In the genomic region with DNA sequence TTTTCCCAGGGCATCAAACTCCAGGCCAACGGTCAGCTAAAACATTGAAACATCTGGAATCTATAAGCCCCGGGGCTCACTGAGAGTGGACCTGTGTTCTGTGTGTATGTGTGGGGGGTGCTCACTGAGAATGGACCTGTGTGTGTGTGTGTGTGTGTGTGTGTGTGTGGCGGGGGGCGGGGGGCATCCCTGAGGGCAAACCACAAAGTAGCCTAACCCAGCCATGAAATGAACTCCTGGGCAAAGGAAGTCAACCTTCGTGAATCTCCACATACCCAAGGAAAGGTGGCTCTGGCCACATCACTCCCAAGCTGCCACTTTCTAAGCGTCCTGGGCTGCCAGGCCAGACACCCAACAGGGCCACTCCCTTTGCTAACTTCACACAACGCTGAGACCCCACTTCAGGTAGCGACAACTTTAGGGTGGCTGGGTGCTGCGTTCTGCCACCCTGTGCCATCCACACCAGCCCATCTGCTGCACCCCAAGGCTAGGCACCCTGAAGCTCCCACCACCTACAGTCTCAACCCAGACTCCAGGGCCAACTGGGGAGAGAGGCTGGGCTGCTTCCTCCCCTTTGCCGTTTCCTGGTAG, we compare ENCODE assay signal across 8 cellular contexts. TPM values are rescaled to one million over a fixed set of nuclear protein-coding genes. Genes with fewer than 3 reads are reported as not detected.
DNase-seq lines count a peak whose midpoint lies in the region; ATAC-seq, FAIRE-seq and TF ChIP-seq lines count a peak whose summit lies in the region.

No MANE protein-coding gene starts in this region.

- no peak for DNase-seq in DND-41
- no peak for DNase-seq in RWPE2 (ENCODE audit: low spot score)
- DNase-seq in epithelial cell of proximal tubule (ENCODE audit: low read depth), result no peak
- DNase-seq in ecto neural progenitor cell (ENCODE audit: low spot score), result no peak
- DNase-seq in NCI-H1092 (lab: John Stamatoyannopoulos, UW), result no peak
- DNase-seq in RCC 7860 (ENCODE audit: low spot score), result no peak
- no peak for DNase-seq in activated CD4-positive, alpha-beta T cell treated with anti-CD3 and anti-CD28 coated beads for 4 hours

- no peak for TF ChIP-seq CTCF in DND-41 (IDR thresholded peaks at IDR 0.05; ENCODE audit: borderline replicate concordance, extremely low read depth, low read length, poor library complexity, severe bottlenecking)
- TF ChIP-seq CTCF in RWPE2 (IDR thresholded peaks at IDR 0.05; ENCODE audit: poor library complexity, severe bottlenecking), result no peak
- TF ChIP-seq CTCF in epithelial cell of proximal tubule (conservative IDR thresholded peaks at IDR 0.05; ENCODE audit: low read depth, low read length), result no peak
- TF ChIP-seq CTCF in parathyroid adenoma (IDR thresholded peaks at IDR 0.05), result no peak

- H3K9me3 ChIP-seq in DND-41 (ENCODE audit: insufficient read depth, low read length, severe bottlenecking), result no peaks in the 10 kb centered on the region
- H3K9me3 ChIP-seq in RWPE2 (ENCODE audit: severe bottlenecking), result no peaks in the 10 kb centered on the region
- H3K9me3 ChIP-seq in parathyroid adenoma (ENCODE audit: control insufficient read depth, low read length), result no peaks in the 10 kb centered on the region

- peaks cover 53% of the 10 kb centered on the region for H4K20me1 ChIP-seq in DND-41 (ENCODE audit: insufficient read depth, low read length)

- H3K4me3 ChIP-seq in DND-41 (ENCODE audit: low read depth in 1 of 2, low read length in 2 of 2), result peak overlapping the region; percentile 75 to 90; a peak in 3 of 4 replicates
- H3K4me3 ChIP-seq in RWPE2 (ENCODE audit: severe bottlenecking), result peak overlapping the region; percentile 62
- peak overlapping the region; percentile 71 for H3K4me3 ChIP-seq in epithelial cell of proximal tubule (ENCODE audit: low read depth, low read length)
- peak overlapping the region; percentile 85 for H3K4me3 ChIP-seq in parathyroid adenoma (ENCODE audit: low read depth, low read length)

- H3K79me2 ChIP-seq in DND-41 (ENCODE audit: insufficient read depth, low read length) (peaks cover 65% of the 10 kb centered on the region), parathyroid adenoma (peaks cover 18% of the 10 kb centered on the region)

- peak overlapping the region; percentile 72 for H3K27ac ChIP-seq in DND-41 (ENCODE audit: low read length)
- H3K27ac ChIP-seq in RWPE2 (ENCODE audit: poor library complexity, severe bottlenecking), result peak overlapping the region; percentile 90
- H3K27ac ChIP-seq in parathyroid adenoma, result peak overlapping the region; percentile 86

- H3K9ac ChIP-seq in DND-41 (ENCODE audit: low read depth, low read length) (peak overlapping the region; percentile 88), parathyroid adenoma (no peak overlapping the region)

- no peak for FAIRE-seq in RCC 7860 (lab: Jason Lieb, UNC)

- ATAC-seq in DND-41 (ENCODE audit: insufficient read depth, low read depth), result 0 out of 3 replicates have a peak, but pooled peaks have one; percentile 25
- no peak for ATAC-seq in RWPE2 (ENCODE audit: low read depth)

- H3K4me2 ChIP-seq in DND-41 (ENCODE audit: insufficient read depth, low read length) (peak overlapping the region; percentile 74), parathyroid adenoma (ENCODE audit: low read length) (peak overlapping the region; percentile 98)

- H3K36me3 ChIP-seq in DND-41 (ENCODE audit: insufficient read depth, low read length) (peaks cover 21% of the 10 kb centered on the region), RWPE2 (ENCODE audit: low read depth) (peaks cover 18% of the 10 kb centered on the region), parathyroid adenoma (ENCODE audit: control insufficient read depth, insufficient read depth, low read length) (no peaks in the 10 kb centered on the region)

- H2AFZ ChIP-seq in DND-41 (ENCODE audit: low read depth, low read length), result no peak overlapping the region
- no peak overlapping the region for H2AFZ ChIP-seq in parathyroid adenoma

- H3K4me1 ChIP-seq in DND-41 (ENCODE audit: insufficient read depth, low read length), result peaks cover 47% of the 10 kb centered on the region
- peaks cover 14% of the 10 kb centered on the region for H3K4me1 ChIP-seq in RWPE2 (ENCODE audit: insufficient read depth, poor library complexity, severe bottlenecking)
- H3K4me1 ChIP-seq in parathyroid adenoma, result peaks cover 24% of the 10 kb centered on the region

- no peaks in the 10 kb centered on the region for H3K27me3 ChIP-seq in DND-41 (ENCODE audit: insufficient read depth, low read length, poor library complexity)
- no peaks in the 10 kb centered on the region for H3K27me3 ChIP-seq in RWPE2 (ENCODE audit: insufficient read depth, poor library complexity, severe bottlenecking)
- no peaks in the 10 kb centered on the region for H3K27me3 ChIP-seq in parathyroid adenoma (ENCODE audit: control insufficient read depth, insufficient read depth, low read length)

RNA-seq across cellular contexts. Expression of a gene that starts 1.6 kb away (rescaled TPM):
- total RNA-seq in epithelial cell of proximal tubule, result 16.1 and 18.5 TPM in 2 replicates

RNA-seq across cellular contexts. Expression of a gene that starts 8.0 kb away (rescaled TPM):
- 28.5 and 38.1 TPM in 2 replicates for total RNA-seq in epithelial cell of proximal tubule

RNA-seq across cellular contexts. Expression of a gene that starts 11.1 kb away (rescaled TPM):
- total RNA-seq in epithelial cell of proximal tubule, result 54.3 and 109 TPM in 2 replicates

RNA-seq across cellular contexts. Expression of a gene that starts 14.8 kb away (rescaled TPM):
- total RNA-seq in epithelial cell of proximal tubule, result 24.3 and 95.4 TPM in 2 replicates

RNA-seq across cellular contexts. Expression of a gene that starts 21.1 kb away (rescaled TPM):
- not detected in 2 replicates for total RNA-seq in epithelial cell of proximal tubule
